20 cellular contexts compared by ENCODE assay signal in genomic region chr11:66242085-66242765, GRCh38. TPM values are rescaled to one million over a fixed set of nuclear protein-coding genes. Genes with fewer than 3 reads are reported as not detected.
DNase-seq lines count a peak whose midpoint lies in the region; ATAC-seq and TF ChIP-seq lines count a peak whose summit lies in the region.
"Had no signal": no experiment of that assay in that cellular context is flagged by ENCODE, and none has a peak within 500 bp of the region (broad histone marks: within the 10 kb centered on the region; RNA-seq: fewer than 3 reads in every experiment).

No MANE protein-coding gene starts in this region.

- H2AFZ ChIP-seq in neuronal stem cell (ENCODE audit: low read length), result no peak overlapping the region
- H2AFZ ChIP-seq: parathyroid adenoma had no signal

- H3K36me3 Mint-ChIP-seq in central memory CD8-positive, alpha-beta T cell (ENCODE audit: insufficient read depth), result peaks cover 45% of the 10 kb centered on the region

- no peak overlapping the region for H2BK15ac ChIP-seq in neuronal stem cell (ENCODE audit: low read length)

- peaks cover 0 to 49% of the 10 kb centered on the region in 2 experiments; a peak in 1 of 3 replicates for H3K36me3 ChIP-seq in HEK293 (ENCODE audit: control insufficient read depth in 2 of 2, insufficient read depth in 1 of 2, low read length in 2 of 2)
- peaks cover 6 to 44% of the 10 kb centered on the region in 2 donors for H3K36me3 ChIP-seq in neuronal stem cell (replicated peaks in 1 of 2; ENCODE audit: control insufficient read depth in 2 of 2, insufficient read depth in 2 of 2, low read length in 2 of 2)
- H3K36me3 ChIP-seq in psoas muscle (ENCODE audit: insufficient read depth in 1 of 2, low read depth in 1 of 2), result peaks cover 0 to 39% of the 10 kb centered on the region in 2 donors

- TF ChIP-seq POLR2A in GM18505 (IDR thresholded peaks at IDR 0.05; ENCODE audit: borderline replicate concordance, extremely low read depth, insufficient read depth, insufficient read length), result no peak

- H3K4me1 Mint-ChIP-seq in central memory CD8-positive, alpha-beta T cell, result peaks cover 5% of the 10 kb centered on the region

- no CpG with 5 or more reads among the region's 14 CpGs for WGBS in neuronal stem cell (ENCODE audit: extremely low coverage in 2 of 2, insufficient read length in 2 of 2, insufficient replicate concordance in 1 of 2), 2 donors
- 66 to 71% (median 70%) methylated on average over 12 to 14 of the region's 14 CpGs for WGBS in psoas muscle, 3 donors

- H3K27ac ChIP-seq in HEK293 (ENCODE audit: extremely low read depth, low read depth, low read length), result no peak overlapping the region
- no peak overlapping the region for H3K27ac ChIP-seq in neuronal stem cell (replicated peaks; ENCODE audit: low read length)
- no peak overlapping the region for H3K27ac ChIP-seq in psoas muscle
- H3K27ac ChIP-seq: parathyroid adenoma had no signal

- no peak overlapping the region for H3K4ac ChIP-seq in neuronal stem cell (ENCODE audit: low read length)

- peak; percentile 73 for DNase-seq in NAMALWA (ENCODE audit: low spot score)
- no peak for DNase-seq in central memory CD8-positive, alpha-beta T cell (ENCODE audit: low spot score in 2 of 2)
- DNase-seq in neuronal stem cell (ENCODE audit: low spot score), result no peak
- DNase-seq in SW 1271 (lab: John Stamatoyannopoulos, UW), result no peak
- no peak for DNase-seq in psoas muscle
- no peak for DNase-seq in NCI-H2196 treated with DMSO at 0.1 percent for 48 hours (lab: John Stamatoyannopoulos, UW; ENCODE audit: unreplicated experiment)
- DNase-seq: activated CD4-positive, alpha-beta memory T cell treated with anti-CD3 and anti-CD28 coated beads for 36 hours; amniotic stem cell; central memory CD4-positive, alpha-beta T cell; effector memory CD4-positive, alpha-beta T cell; HCEC 1CT; KG1; NCI-H1105 treated with DMSO at 0.1 percent for 48 hours; NCI-H82; stimulated activated CD4-positive, alpha-beta T cell treated with anti-CD3 and anti-CD28 coated beads, Interleukin-2, amount 100 ng/mL, for 48 hours had no signal

- no peak overlapping the region for H3K9ac ChIP-seq in neuronal stem cell (ENCODE audit: low read depth, low read length, poor library complexity)
- H3K9ac ChIP-seq: parathyroid adenoma had no signal

- CTCF ChIA-PET in HEK293 (lab: Yijun Ruan, JAX), result no interaction called here

- no peak overlapping the region for H2BK12ac ChIP-seq in neuronal stem cell (ENCODE audit: low read length)

- H4K8ac ChIP-seq in neuronal stem cell (ENCODE audit: low read depth, low read length), result no peak overlapping the region

- H3K27ac Mint-ChIP-seq in central memory CD8-positive, alpha-beta T cell (ENCODE audit: low read depth), result peak overlapping the region; percentile 87
- H3K27ac Mint-ChIP-seq: activated CD4-positive, alpha-beta memory T cell treated with anti-CD3 and anti-CD28 coated beads for 36 hours had no signal

- intact Hi-C loops in psoas muscle (cut with DNase I), result no loop called here

- H3K4me3 Mint-ChIP-seq in central memory CD8-positive, alpha-beta T cell, result no peak overlapping the region
- H3K4me3 Mint-ChIP-seq: activated CD4-positive, alpha-beta memory T cell treated with anti-CD3 and anti-CD28 coated beads for 36 hours had no signal

- no peaks in the 10 kb centered on the region for H3K9me3 ChIP-seq in HEK293 (ENCODE audit: control insufficient read depth, insufficient read depth, low read depth, low read length)
- no peaks in the 10 kb centered on the region for H3K9me3 ChIP-seq in neuronal stem cell (replicated peaks in 1 of 2; ENCODE audit: control insufficient read depth in 2 of 2, insufficient read depth in 1 of 2, low read depth in 1 of 2, low read length in 2 of 2)
- no peaks in the 10 kb centered on the region for H3K9me3 ChIP-seq in psoas muscle

- H3K4me3 ChIP-seq in HEK293 (ENCODE audit: low read depth, low read length) (no peak overlapping the region), neuronal stem cell (ENCODE audit: low read length in 2 of 2) (no peak overlapping the region), psoas muscle (no peak overlapping the region)

- H3K27me3 ChIP-seq in neuronal stem cell (ENCODE audit: control insufficient read depth in 3 of 3, insufficient read depth in 3 of 3, low read depth in 1 of 3, low read length in 3 of 3) (no peaks in the 10 kb centered on the region), psoas muscle (ENCODE audit: insufficient read depth in 3 of 3, low read length in 2 of 3) (no peaks in the 10 kb centered on the region)

- POLR2A ChIA-PET in HEK293 (lab: Yijun Ruan, JAX), result interaction anchor here (0.5 kb wide), 1 partner anchor 70 kb away, joined by 3 read pairs; no protein-coding TSS in a partner anchor

- H2BK5ac ChIP-seq in neuronal stem cell (ENCODE audit: low read length), result no peak overlapping the region

- no peaks in the 10 kb centered on the region for H3K9me3 Mint-ChIP-seq in central memory CD8-positive, alpha-beta T cell
- H3K9me3 Mint-ChIP-seq: activated CD4-positive, alpha-beta memory T cell treated with anti-CD3 and anti-CD28 coated beads for 36 hours had no signal

- H3K27me3 Mint-ChIP-seq in central memory CD8-positive, alpha-beta T cell, result no peaks in the 10 kb centered on the region
- H3K27me3 Mint-ChIP-seq: activated CD4-positive, alpha-beta memory T cell treated with anti-CD3 and anti-CD28 coated beads for 36 hours had no signal

- H4K91ac ChIP-seq in neuronal stem cell (ENCODE audit: low read depth, low read length, poor library complexity), result no peak overlapping the region

- H3K79me1 ChIP-seq in neuronal stem cell (ENCODE audit: low read depth, low read length), result no peaks in the 10 kb centered on the region

- H3K4me1 ChIP-seq in HEK293 (ENCODE audit: control insufficient read depth, insufficient read depth, low read length), result no peaks in the 10 kb centered on the region
- peaks cover 0 to 5% of the 10 kb centered on the region in 2 donors for H3K4me1 ChIP-seq in neuronal stem cell (ENCODE audit: control insufficient read depth in 2 of 2, insufficient read depth in 1 of 2, low read depth in 1 of 2, low read length in 2 of 2)
- H3K4me1 ChIP-seq in psoas muscle, result peaks cover 13% of the 10 kb centered on the region
- H3K4me1 ChIP-seq: parathyroid adenoma had no signal

- no peak overlapping the region for H2BK120ac ChIP-seq in neuronal stem cell (ENCODE audit: low read depth, low read length)

- H3K14ac ChIP-seq in neuronal stem cell (ENCODE audit: low read length), result no peak overlapping the region

- TF ChIP-seq CTCF in HEK293 (tag by site-specific recombination; IDR thresholded peaks at IDR 0.05) (no peak), psoas muscle (IDR thresholded peaks at IDR 0.05) (no peak)

- H3K23ac ChIP-seq in neuronal stem cell (ENCODE audit: low read depth, low read length, poor library complexity), result no peak overlapping the region

- no peak overlapping the region for H2AK5ac ChIP-seq in neuronal stem cell (ENCODE audit: low read depth, low read length)

- H3K18ac ChIP-seq in neuronal stem cell (ENCODE audit: low read length), result peak overlapping the region; percentile 3

- no peak for ATAC-seq in central memory CD8-positive, alpha-beta T cell (replicated peaks; ENCODE audit: extremely low read depth, poor library complexity, severe bottlenecking)
- ATAC-seq in psoas muscle, result no peak
- no peak for ATAC-seq in GM18505 (IDR thresholded peaks at IDR 0.05; ENCODE audit: unreplicated experiment)

- no peak overlapping the region for H3K4me2 ChIP-seq in neuronal stem cell (ENCODE audit: insufficient read depth, low read length, poor library complexity, severe bottlenecking)

TF ChIP-seq in HEK293, 187 proteins besides CTCF, POLR2A, EP300 and RAD21:
- TF ChIP-seq GLIS2 (tag by site-specific recombination; IDR thresholded peaks at IDR 0.05), result peak; percentile 29; the same call in 1 of the 2 replicates
- no peak for TF ChIP-seq ZNF280C (tag by site-specific recombination; IDR thresholded peaks at IDR 0.05)

RNA-seq across cellular contexts. Expression of gene KLC2, which starts 15.3 kb away (rescaled TPM):
- 47.2 TPM for polyA plus RNA-seq in neuronal stem cell (2013, experiment 1 of 2)
- 45.3 TPM for polyA plus RNA-seq in neuronal stem cell (2013, experiment 2 of 2)
- 10 to 100 TPM; 39.3 to 62.5 (median 54.4) TPM for total RNA-seq in psoas muscle
- 100 to 1,000 TPM in 1 of 3 donors, 10 to 100 TPM in 2; 30.4 to 124 (median 41.5) TPM for polyA plus RNA-seq in psoas muscle

RNA-seq across cellular contexts. Expression of gene RAB1B, which starts 26.2 kb away (rescaled TPM):
- 109 TPM for polyA plus RNA-seq in neuronal stem cell (2013, experiment 1 of 2)
- polyA plus RNA-seq in neuronal stem cell (2013, experiment 2 of 2), result 106 TPM
- 100 to 1,000 TPM; 120 to 146 (median 129) TPM for total RNA-seq in psoas muscle
- polyA plus RNA-seq in psoas muscle, result 100 to 1,000 TPM; 121 to 163 (median 130) TPM

RNA-seq across cellular contexts. Expression of gene CNIH2, which starts 35.8 kb away (rescaled TPM):
- polyA plus RNA-seq in neuronal stem cell (2013, experiment 1 of 2), result 24.3 TPM
- 24.3 TPM for polyA plus RNA-seq in neuronal stem cell (2013, experiment 2 of 2)
- not detected for total RNA-seq in psoas muscle
- under 1 TPM in 1 of 3 donors, not detected in 2; 0.05 TPM for polyA plus RNA-seq in psoas muscle
- total RNA-seq: skeletal muscle tissue had no signal

RNA-seq across cellular contexts. Expression of gene YIF1A, which starts 46.7 kb away (rescaled TPM):
- 75.4 TPM for polyA plus RNA-seq in neuronal stem cell (2013, experiment 1 of 2)
- polyA plus RNA-seq in neuronal stem cell (2013, experiment 2 of 2), result 75.5 TPM
- total RNA-seq in psoas muscle, result 10 to 100 TPM; 70.1 to 90.4 (median 78.6) TPM
- polyA plus RNA-seq in psoas muscle, result 100 to 1,000 TPM in 1 of 3 donors, 10 to 100 TPM in 2; 87.4 to 161 (median 96.1) TPM

RNA-seq across cellular contexts. Expression of gene TMEM151A, which starts 49.5 kb away (rescaled TPM):
- 0.15 TPM for polyA plus RNA-seq in neuronal stem cell (2013, experiment 1 of 2)
- 0.17 TPM for polyA plus RNA-seq in neuronal stem cell (2013, experiment 2 of 2)
- not detected for total RNA-seq in psoas muscle
- polyA plus RNA-seq in psoas muscle, result under 1 TPM in 2 of 3 donors, not detected in 1; 0.04 to 0.05 TPM
- total RNA-seq: activated CD4-positive, alpha-beta memory T cell treated with anti-CD3 and anti-CD28 coated beads for 36 hours; lower leg skin; skeletal muscle tissue had no signal
